ENCODE assay signal across 6 cellular contexts in the genomic region with DNA sequence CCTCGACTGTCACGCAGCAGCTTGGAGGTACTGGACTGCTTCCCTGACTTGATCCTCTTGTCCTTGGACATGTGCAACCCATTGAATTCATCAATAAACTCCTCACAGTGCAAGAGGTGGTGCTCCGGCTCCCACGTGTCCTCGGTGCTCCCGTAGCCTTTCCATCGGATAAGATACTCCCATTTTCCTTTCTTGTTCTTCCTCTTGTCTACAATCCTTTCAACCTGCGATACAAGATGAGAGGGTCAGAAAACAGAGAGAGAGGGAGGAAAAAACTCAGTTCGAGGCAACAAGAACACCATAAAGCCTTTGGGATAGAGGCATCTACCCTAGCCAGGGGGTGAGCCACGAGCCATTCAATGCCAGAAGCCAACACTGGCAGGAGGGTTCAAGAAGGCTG.
"Had no signal": no experiment of that assay in that cellular context is flagged by ENCODE, and none has a peak within 500 bp of the region (broad histone marks: within the 10 kb centered on the region; RNA-seq: fewer than 3 reads in every experiment).

No MANE protein-coding gene starts in this region.

- H3K36me3 Mint-ChIP-seq: IgD-negative memory B cell had no signal

- H3K27me3 Mint-ChIP-seq: IgD-negative memory B cell had no signal

- H3K4me3 ChIP-seq: K562 had no signal

- H3K4me3 Mint-ChIP-seq: IgD-negative memory B cell had no signal

- DNase-seq: IMR-90, KBM-7 had no signal

- H3K27ac Mint-ChIP-seq: IgD-negative memory B cell had no signal

- ATAC-seq: HepG2, K562 had no signal

- H3K27ac ChIP-seq: HL-60 had no signal
